ENCODE assay signal across 1 cellular context in the genomic region with DNA sequence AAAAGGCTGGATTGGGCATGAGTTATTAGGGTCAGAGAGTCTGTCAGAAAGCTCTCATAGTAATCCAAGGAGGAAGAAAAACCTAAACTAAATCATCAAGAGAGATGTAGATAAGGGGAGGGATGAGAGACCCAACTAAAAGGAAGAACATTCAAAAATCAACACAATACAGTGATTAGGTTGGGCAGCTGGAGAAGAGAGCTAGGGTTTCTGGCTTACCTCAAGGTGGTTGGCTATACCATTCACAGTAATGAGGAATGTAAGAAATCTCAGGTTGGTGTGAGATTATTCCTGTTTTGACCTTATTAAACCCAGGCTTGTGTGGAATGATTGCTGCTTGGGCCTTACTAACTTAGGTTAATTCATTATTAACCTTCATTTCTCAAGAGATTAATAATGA.
TF ChIP-seq lines count a peak whose summit lies in the region.

No MANE protein-coding gene starts in this region.

TF ChIP-seq in GM23338, 12 proteins besides CTCF, POLR2A, EP300 and RAD21 (continued from another document):
- TF ChIP-seq, protein P1, sequence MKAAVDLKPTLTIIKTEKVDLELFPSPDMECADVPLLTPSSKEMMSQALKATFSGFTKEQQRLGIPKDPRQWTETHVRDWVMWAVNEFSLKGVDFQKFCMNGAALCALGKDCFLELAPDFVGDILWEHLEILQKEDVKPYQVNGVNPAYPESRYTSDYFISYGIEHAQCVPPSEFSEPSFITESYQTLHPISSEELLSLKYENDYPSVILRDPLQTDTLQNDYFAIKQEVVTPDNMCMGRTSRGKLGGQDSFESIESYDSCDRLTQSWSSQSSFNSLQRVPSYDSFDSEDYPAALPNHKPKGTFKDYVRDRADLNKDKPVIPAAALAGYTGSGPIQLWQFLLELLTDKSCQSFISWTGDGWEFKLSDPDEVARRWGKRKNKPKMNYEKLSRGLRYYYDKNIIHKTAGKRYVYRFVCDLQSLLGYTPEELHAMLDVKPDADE (IDR thresholded peaks at IDR 0.05): no peak
- TF ChIP-seq EZH2 (IDR thresholded peaks at IDR 0.05; ENCODE audit: low read depth, unreplicated experiment): no peak
